Comparison of ENCODE assay signal across 24 cellular contexts in the genomic region with DNA sequence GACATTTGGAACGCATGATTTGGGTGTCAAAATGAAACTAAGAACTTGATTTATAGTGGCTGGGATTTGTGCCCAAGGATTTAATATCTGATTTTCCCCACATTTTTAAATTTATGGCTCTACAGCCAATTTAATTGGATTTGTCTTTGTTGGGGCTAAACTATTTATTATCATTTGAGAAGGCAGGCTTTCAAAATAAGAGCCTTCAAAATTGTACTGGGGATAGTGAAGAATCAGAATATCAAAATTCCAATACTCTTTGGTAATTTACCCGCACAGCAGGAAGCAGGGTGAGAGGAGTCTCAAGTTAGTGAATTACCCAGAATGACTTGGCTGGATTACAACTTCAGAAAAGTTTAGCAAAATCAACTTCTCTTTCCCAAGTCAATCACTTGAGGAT.
"Had no signal": no experiment of that assay in that cellular context is flagged by ENCODE, and none has a peak within 500 bp of the region (broad histone marks: within the 10 kb centered on the region; RNA-seq: fewer than 3 reads in every experiment).

No MANE protein-coding gene starts in this region.

- DNase-seq: activated CD4-positive, alpha-beta T cell treated with anti-CD3 and anti-CD28 coated beads for 4 hours; activated CD8-positive, alpha-beta memory T cell treated with anti-CD3 and anti-CD28 coated beads, Interleukin-2, amount 50 U/mL, for 48 hours; activated CD8-positive, alpha-beta T cell treated with anti-CD3 and anti-CD28 coated beads for 36 hours; activated effector memory CD4-positive, alpha-beta T cell treated with Interleukin-2 at 50 U/mL for 16 hours; activated naive CD4-positive, alpha-beta T cell treated with Interleukin-2 at 50 U/mL for 16 hours; activated naive CD8-positive, alpha-beta T cell treated with anti-CD3 and anti-CD28 coated beads, Interleukin-2, amount 50 U/mL, for 24 hours; activated T-cell treated with anti-CD3 and anti-CD28 coated beads, Interleukin-2, amount 50 U/mL, for 1 hour; amniotic stem cell; brain microvascular endothelial cell; KG1; MV-4-11; NCI-H146; NCI-H2029; NCI-H524 treated with DMSO at 0.1 percent for 48 hours; NCI-H748 treated with DMSO at 0.1 percent for 48 hours; Right ventricle myocardium superior; RPMI8226; SJCRH30 had no signal

- H3K36me3 Mint-ChIP-seq: activated naive CD4-positive, alpha-beta T cell treated with anti-CD3 and anti-CD28 coated beads, Interleukin-2, amount 50 U/mL, for 72 hours had no signal

- H3K36me3 ChIP-seq: ascending aorta, brain microvascular endothelial cell, cardiac muscle cell, SJCRH30 had no signal

- H3K4me1 Mint-ChIP-seq: activated naive CD8-positive, alpha-beta T cell treated with anti-CD3 and anti-CD28 coated beads, Interleukin-2, amount 50 U/mL, for 24 hours had no signal

- H3K9me3 ChIP-seq: ascending aorta, SJCRH30 had no signal

- H3K9me3 Mint-ChIP-seq: activated CD8-positive, alpha-beta T cell treated with anti-CD3 and anti-CD28 coated beads for 36 hours; activated naive CD8-positive, alpha-beta T cell treated with anti-CD3 and anti-CD28 coated beads, Interleukin-2, amount 50 U/mL, for 24 hours; T-helper 1 cell treated with Interleukin-12 subunit alpha and Interleukin-12 subunit beta and Interleukin-4 antibody, amounts not matched to agents 30 μg/mL and 1 μg/mL, for 36 hours had no signal

- H3K4me1 ChIP-seq: ascending aorta, SJCRH30 had no signal

- H3K27me3 Mint-ChIP-seq: activated CD8-positive, alpha-beta T cell treated with anti-CD3 and anti-CD28 coated beads for 36 hours; activated naive CD8-positive, alpha-beta T cell treated with anti-CD3 and anti-CD28 coated beads, Interleukin-2, amount 50 U/mL, for 24 hours had no signal

- H3K27ac ChIP-seq: ascending aorta, brain microvascular endothelial cell, cardiac muscle cell, SJCRH30 had no signal

- ATAC-seq: activated CD4-positive, CD25-positive, alpha-beta regulatory T cell treated with anti-CD3 and anti-CD28 coated beads, Interleukin-2, amount 50 U/mL, for 24 hours; activated CD8-positive, alpha-beta T cell treated with anti-CD3 and anti-CD28 coated beads for 36 hours; activated naive CD4-positive, alpha-beta T cell treated with anti-CD3 and anti-CD28 coated beads, Interleukin-2, amount 50 U/mL, for 72 hours; activated naive CD8-positive, alpha-beta T cell treated with anti-CD3 and anti-CD28 coated beads, Interleukin-2, amount 50 U/mL, for 24 hours; Panc1 had no signal

- H3K4me3 ChIP-seq: ascending aorta, cardiac muscle cell, SJCRH30 had no signal

- H3K27ac Mint-ChIP-seq: activated CD8-positive, alpha-beta T cell treated with anti-CD3 and anti-CD28 coated beads for 36 hours; activated naive CD4-positive, alpha-beta T cell treated with anti-CD3 and anti-CD28 coated beads, Interleukin-2, amount 50 U/mL, for 72 hours; activated naive CD8-positive, alpha-beta T cell treated with anti-CD3 and anti-CD28 coated beads, Interleukin-2, amount 50 U/mL, for 24 hours; T-helper 1 cell treated with Interleukin-12 subunit alpha and Interleukin-12 subunit beta and Interleukin-4 antibody, amounts not matched to agents 30 μg/mL and 1 μg/mL, for 36 hours had no signal

- H3K4me3 Mint-ChIP-seq: activated CD8-positive, alpha-beta T cell treated with anti-CD3 and anti-CD28 coated beads for 36 hours; activated naive CD8-positive, alpha-beta T cell treated with anti-CD3 and anti-CD28 coated beads, Interleukin-2, amount 50 U/mL, for 24 hours; T-helper 1 cell treated with Interleukin-12 subunit alpha and Interleukin-12 subunit beta and Interleukin-4 antibody, amounts not matched to agents 30 μg/mL and 1 μg/mL, for 36 hours had no signal

- H3K27me3 ChIP-seq: ascending aorta, brain microvascular endothelial cell, cardiac muscle cell, SJCRH30 had no signal
